ENCODE assay signal across 20 cellular contexts in genomic region chr20:13650474-13650873, GRCh38. TPM values are rescaled to one million over a fixed set of nuclear protein-coding genes. Genes with fewer than 3 reads are reported as not detected.
DNase-seq lines count a peak whose midpoint lies in the region; ATAC-seq, FAIRE-seq and TF ChIP-seq lines count a peak whose summit lies in the region.
"Had no signal": no experiment of that assay in that cellular context is flagged by ENCODE, and none has a peak within 500 bp of the region (broad histone marks: within the 10 kb centered on the region; RNA-seq: fewer than 3 reads in every experiment).

No MANE protein-coding gene starts in this region.

- DNase-seq in DMS53 (lab: John Stamatoyannopoulos, UW) (peak; percentile 10), DMS53 treated with DMSO at 0.1 percent for 48 hours (lab: John Stamatoyannopoulos, UW; ENCODE audit: unreplicated experiment) (no peak), glutamatergic neuron (no peak), neural crest cell (ENCODE audit: low read depth, low spot score) (no peak), middle frontal gyrus (ENCODE audit: extremely low spot score, low spot score) (no peak), SIG-M5 treated with dmso at 0.1 percent for 504 hours (lab: John Stamatoyannopoulos, UW; ENCODE audit: unreplicated experiment) (no peak), pancreas (no peak)
- DNase-seq: AML-193; Caco-2; CD8-positive, alpha-beta memory T cell; DMS79; EL; HCEC 1CT; HFFc6 had no signal

- no peak overlapping the region for H3K27ac ChIP-seq in HUES48 (ENCODE audit: low read depth, low read length)
- H3K27ac ChIP-seq in pancreas: no peak overlapping the region
- H3K27ac ChIP-seq: 22Rv1, BLaER1 had no signal

- H3K4me3 Mint-ChIP-seq in glutamatergic neuron (ENCODE audit: unreplicated experiment) (peak overlapping the region; percentile 58), neural crest cell (no peak overlapping the region)
- H3K4me3 Mint-ChIP-seq: CD8-positive, alpha-beta memory T cell; HFFc6 had no signal

- H3K36me3 Mint-ChIP-seq in glutamatergic neuron (ENCODE audit: unreplicated experiment) (no peaks in the 10 kb centered on the region), neural crest cell (ENCODE audit: low read depth) (no peaks in the 10 kb centered on the region)
- H3K36me3 Mint-ChIP-seq: CD8-positive, alpha-beta memory T cell had no signal

- intact Hi-C loops in pancreas (cut with DNase I): no loop called here

- ATAC-seq in pancreas: no peak

- H3K27me3 Mint-ChIP-seq in glutamatergic neuron (ENCODE audit: unreplicated experiment): peaks cover 22% of the 10 kb centered on the region
- peaks cover 7% of the 10 kb centered on the region for H3K27me3 Mint-ChIP-seq in neural crest cell (ENCODE audit: low read depth)

- H3K4me1 Mint-ChIP-seq in glutamatergic neuron (ENCODE audit: low read depth, unreplicated experiment): peaks cover 25% of the 10 kb centered on the region
- peaks cover 24% of the 10 kb centered on the region for H3K4me1 Mint-ChIP-seq in neural crest cell
- H3K4me1 Mint-ChIP-seq: CD8-positive, alpha-beta memory T cell had no signal

- H3K27ac Mint-ChIP-seq in glutamatergic neuron (ENCODE audit: unreplicated experiment) (peak overlapping the region; percentile 94), neural crest cell (ENCODE audit: unreplicated experiment) (peak overlapping the region; percentile 1)
- H3K27ac Mint-ChIP-seq: CD8-positive, alpha-beta memory T cell; HFFc6 had no signal

- WGBS in pancreas, 2 donors: 65 to 82% methylated on average over 2 of the region's 2 CpGs

- no peak overlapping the region for H3K4me3 ChIP-seq in HUES48 (ENCODE audit: low read depth, low read length)
- H3K4me3 ChIP-seq in pancreas: no peak overlapping the region
- H3K4me3 ChIP-seq: BLaER1 had no signal

- H3K4me1 ChIP-seq in HUES48 (ENCODE audit: control insufficient read depth, insufficient read depth, low read length) (peaks cover 18% of the 10 kb centered on the region), pancreas (no peaks in the 10 kb centered on the region)
- H3K4me1 ChIP-seq: Caco-2 had no signal

- TF ChIP-seq CTCF in glutamatergic neuron (IDR thresholded peaks at IDR 0.05; ENCODE audit: partially characterized antibody, unreplicated experiment) (no peak), neural crest cell (conservative IDR thresholded peaks at IDR 0.05) (no peak), pancreas (IDR thresholded peaks at IDR 0.05) (no peak)

- H3K9me3 ChIP-seq in HUES48 (ENCODE audit: control insufficient read depth, insufficient read depth, low read length): no peaks in the 10 kb centered on the region
- no peaks in the 10 kb centered on the region for H3K9me3 ChIP-seq in pancreas
- H3K9me3 ChIP-seq: BLaER1, Caco-2 had no signal

- no peak for FAIRE-seq in pancreas (lab: Jason Lieb, UNC)
- FAIRE-seq: G401.6, GM12892, HTR-8/SVneo had no signal

- H3K36me3 ChIP-seq in HUES48 (ENCODE audit: control insufficient read depth, insufficient read depth, low read length): no peaks in the 10 kb centered on the region
- no peaks in the 10 kb centered on the region for H3K36me3 ChIP-seq in pancreas
- H3K36me3 ChIP-seq: BLaER1 had no signal

- H3K9ac ChIP-seq in HUES48 (ENCODE audit: low read depth, low read length): 0 out of 2 replicates have a peak overlapping the region, but pooled peaks have one; percentile 41
- H3K9ac ChIP-seq: BLaER1 had no signal

- H3K9me3 Mint-ChIP-seq in glutamatergic neuron (ENCODE audit: unreplicated experiment) (peaks cover 22% of the 10 kb centered on the region), neural crest cell (no peaks in the 10 kb centered on the region)
- H3K9me3 Mint-ChIP-seq: CD8-positive, alpha-beta memory T cell; HFFc6 had no signal

- no peaks in the 10 kb centered on the region for H3K27me3 ChIP-seq in HUES48 (ENCODE audit: control insufficient read depth, insufficient read depth, low read length)
- H3K27me3 ChIP-seq in pancreas: no peaks in the 10 kb centered on the region
- H3K27me3 ChIP-seq: BLaER1 had no signal

RNA-seq across cellular contexts. Expression of gene TASP1, which starts 11.7 kb away (rescaled TPM):
- 13.5 TPM for total RNA-seq in glutamatergic neuron (ENCODE audit: unreplicated experiment)
- total RNA-seq in neural crest cell: 7.7 and 10.5 TPM in 2 replicates
- total RNA-seq in pancreas: 10 to 100 TPM in 1 of 6 donors, 1 to 10 TPM in 5; 6.1 to 13.0 (median 8.4) TPM
- 1 to 10 TPM; 5.8 to 6.7 TPM for polyA plus RNA-seq in pancreas
